8 cellular contexts compared by ENCODE assay signal in genomic region chr5:68285075-68285827, GRCh38.
DNase-seq lines count a peak whose midpoint lies in the region; ATAC-seq lines count a peak whose summit lies in the region.

No MANE protein-coding gene starts in this region.

- H3K27ac ChIP-seq in mucosa of rectum (ENCODE audit: low read depth in 2 of 2, low read length in 2 of 2) (peak overlapping the region; percentile 49 to 70), substantia nigra (ENCODE audit: low read depth, low read length, poor library complexity, severe bottlenecking) (no peak overlapping the region)

- peak overlapping the region; percentile 28 to 64 for H3K9ac ChIP-seq in mucosa of rectum (ENCODE audit: low read depth in 1 of 2, low read length in 2 of 2)

- H3K36me3 ChIP-seq in mucosa of rectum (ENCODE audit: control insufficient read depth in 2 of 2, insufficient read depth in 2 of 2, low read length in 2 of 2) = peaks cover 25 to 33% of the 10 kb centered on the region in 2 donors

- peaks cover 23 to 46% of the 10 kb centered on the region in 2 donors for H3K4me1 ChIP-seq in mucosa of rectum (ENCODE audit: control insufficient read depth in 2 of 2, insufficient read depth in 2 of 2, low read length in 2 of 2)

- H3K4me3 ChIP-seq in mucosa of rectum (ENCODE audit: low read length in 2 of 2) = peak overlapping the region in 1 of 2 donors; percentile 5

- DNase-seq in DMS53 treated with DMSO at 0.1 percent for 48 hours (lab: John Stamatoyannopoulos, UW; ENCODE audit: unreplicated experiment) (peak; percentile 83), SW480 (ENCODE audit: low spot score) (peak; percentile 72), COLO829 (ENCODE audit: low spot score) (no peak), NCI-H2171 (lab: John Stamatoyannopoulos, UW) (no peak), substantia nigra (lab: John Stamatoyannopoulos, UW) (no peak), cerebellar nuclear complex (lab: John Stamatoyannopoulos, UW) (no peak)

- H3K9me3 ChIP-seq in mucosa of rectum (ENCODE audit: control insufficient read depth in 2 of 2, low read length in 2 of 2) = no peaks in the 10 kb centered on the region

- ATAC-seq in GM21528 (IDR thresholded peaks at IDR 0.05; ENCODE audit: low FRiP score, unreplicated experiment) = peak; percentile 41

- H3K27me3 ChIP-seq in mucosa of rectum (ENCODE audit: control insufficient read depth in 2 of 2, insufficient read depth in 2 of 2, low read length in 2 of 2) = no peaks in the 10 kb centered on the region

Comparison
In these comparisons a context has a peak if more than half of its experiments do, and no peak if none do; other contexts are left out.
1. DNase-seq: peak in DMS53 treated with DMSO at 0.1 percent for 48 hours (single experiment) and SW480 (single experiment); none in COLO829 (single experiment), NCI-H2171 (single experiment), substantia nigra (0 of 49) and cerebellar nuclear complex (0 of 2).